In the genomic region with DNA sequence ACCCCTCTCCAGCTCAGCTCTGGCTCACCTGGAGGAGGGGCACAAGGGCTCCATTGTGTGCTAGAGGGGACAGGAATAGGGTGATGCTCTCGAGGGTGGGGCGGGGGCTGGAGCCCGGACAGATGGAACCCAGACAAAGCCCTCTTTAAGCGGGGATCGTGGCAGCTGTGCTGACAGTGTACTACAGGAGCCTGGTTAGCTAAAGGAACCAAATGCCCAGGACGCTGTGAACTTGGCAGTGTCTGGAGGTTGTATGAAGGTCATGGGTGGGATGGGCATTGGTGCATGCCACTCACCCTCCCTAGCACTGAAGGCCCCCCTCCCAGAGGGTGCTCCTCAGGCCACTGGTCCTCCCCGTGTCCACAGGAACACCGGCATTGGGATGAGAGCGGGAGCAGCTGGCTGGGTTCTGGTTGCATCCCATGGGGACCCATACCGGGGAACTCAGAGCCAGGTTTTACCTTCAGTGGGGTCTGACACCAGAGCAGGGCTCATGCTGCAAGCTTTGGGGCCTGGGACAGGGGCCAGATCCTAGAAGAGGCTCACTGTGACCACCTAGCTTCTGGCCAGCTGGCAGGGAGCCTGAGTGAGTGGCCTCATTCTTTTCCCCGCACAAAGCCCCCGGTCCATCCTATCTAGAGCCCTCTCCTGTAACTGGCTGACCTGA, we compare ENCODE assay signal across 14 cellular contexts. TPM values are rescaled to one million over a fixed set of nuclear protein-coding genes. Genes with fewer than 3 reads are reported as not detected.
DNase-seq lines count a peak whose midpoint lies in the region; ATAC-seq and TF ChIP-seq lines count a peak whose summit lies in the region.
"Had no signal": no experiment of that assay in that cellular context is flagged by ENCODE, and none has a peak within 500 bp of the region (broad histone marks: within the 10 kb centered on the region; RNA-seq: fewer than 3 reads in every experiment).

No MANE protein-coding gene starts in this region.

- no peak overlapping the region for H3K4me3 Mint-ChIP-seq in brain
- H3K4me3 Mint-ChIP-seq: activated T-cell treated with anti-CD3 and anti-CD28 coated beads, Interleukin-2, amount 50 U/mL, for 72 hours; memory B cell; stimulated activated memory B cell treated with anti-CD40 and anti-IgM and Interleukin-4, amounts not matched to agents 10 μg/mL and 1 μg/mL and 100 μg/mL, for 72 hours had no signal

- peaks cover 26% of the 10 kb centered on the region for H3K4me1 Mint-ChIP-seq in brain
- H3K4me1 Mint-ChIP-seq: memory B cell; stimulated activated memory B cell treated with anti-CD40 and anti-IgM and Interleukin-4, amounts not matched to agents 10 μg/mL and 1 μg/mL and 100 μg/mL, for 72 hours had no signal

- intact Hi-C loops in posterior cingulate gyrus (cut with DNase I) = no loop called here

- DNase-seq in DMS53 treated with DMSO at 0.1 percent for 48 hours (lab: John Stamatoyannopoulos, UW; ENCODE audit: unreplicated experiment) (peak; percentile 31), NCI-H2196 treated with DMSO at 0.1 percent for 48 hours (lab: John Stamatoyannopoulos, UW; ENCODE audit: unreplicated experiment) (peak; percentile 32), posterior cingulate gyrus (peak in 8 of 10 donors; percentile 55 to 96 (median 76)), NCI-H446 (lab: John Stamatoyannopoulos, UW) (no peak)
- DNase-seq in effector CD8-positive, alpha-beta T cell (lab: John Stamatoyannopoulos, UW) = no peak
- DNase-seq: activated CD4-positive, alpha-beta T cell treated with anti-CD3 and anti-CD28 coated beads, Interleukin-2, amount 50 U/mL, for 48 hours; activated T-cell treated with anti-CD3 and anti-CD28 coated beads, Interleukin-2, amount 50 U/mL, for 72 hours; foreskin melanocyte; NK-92 treated with Interleukin-12 subunit alpha and Interleukin-12 subunit beta, amount 100 ng/mL, for 24 hours had no signal

- H3K27ac Mint-ChIP-seq in brain = peak overlapping the region in 4 of 5 experiments; percentile 34 to 75 (median 58)
- H3K27ac Mint-ChIP-seq: activated T-cell treated with anti-CD3 and anti-CD28 coated beads, Interleukin-2, amount 50 U/mL, for 72 hours; memory B cell; stimulated activated memory B cell treated with anti-CD40 and anti-IgM and Interleukin-4, amounts not matched to agents 10 μg/mL and 1 μg/mL and 100 μg/mL, for 72 hours had no signal

- no peaks in the 10 kb centered on the region for H3K36me3 Mint-ChIP-seq in brain
- H3K36me3 Mint-ChIP-seq: memory B cell; stimulated activated memory B cell treated with anti-CD40 and anti-IgM and Interleukin-4, amounts not matched to agents 10 μg/mL and 1 μg/mL and 100 μg/mL, for 72 hours had no signal

- ATAC-seq in HG03565 (IDR thresholded peaks at IDR 0.05; ENCODE audit: unreplicated experiment) = no peak
- ATAC-seq: activated T-cell treated with anti-CD3 and anti-CD28 coated beads, Interleukin-2, amount 50 U/mL, for 72 hours; HepG2; stimulated activated memory B cell treated with anti-CD40 and anti-IgM and Interleukin-4, amounts not matched to agents 10 μg/mL and 1 μg/mL and 100 μg/mL, for 72 hours had no signal

- peaks cover 0 to 10% (median 0%) of the 10 kb centered on the region in 5 experiments for H3K9me3 Mint-ChIP-seq in brain
- H3K9me3 Mint-ChIP-seq: activated T-cell treated with anti-CD3 and anti-CD28 coated beads, Interleukin-2, amount 50 U/mL, for 72 hours; memory B cell; stimulated activated memory B cell treated with anti-CD40 and anti-IgM and Interleukin-4, amounts not matched to agents 10 μg/mL and 1 μg/mL and 100 μg/mL, for 72 hours had no signal

- TF ChIP-seq CTCF in brain (conservative IDR thresholded peaks at IDR 0.05) = no peak

- H3K27me3 Mint-ChIP-seq in brain = peaks cover 11% of the 10 kb centered on the region

RNA-seq across cellular contexts. Expression of a gene that starts 11.9 kb away (rescaled TPM):
- 48.2 TPM for polyA plus RNA-seq in brain (ENCODE audit: insufficient read depth, low read depth, low replicate concordance)
- polyA plus RNA-seq: HepG2 had no signal

RNA-seq across cellular contexts. Expression of a gene that starts 23.7 kb away (rescaled TPM):
- polyA plus RNA-seq in brain (ENCODE audit: insufficient read depth, low read depth, low replicate concordance) = 48.3 TPM
- polyA plus RNA-seq: HepG2 had no signal

RNA-seq across cellular contexts. Expression of a gene that starts 29.3 kb away (rescaled TPM):
- 0.51 TPM for polyA plus RNA-seq in brain (ENCODE audit: insufficient read depth, low read depth, low replicate concordance)
- polyA plus RNA-seq: HepG2 had no signal

Comparison
In these comparisons a context has a peak if more than half of its experiments do, and no peak if none do; other contexts are left out.
1. DNase-seq: peak in DMS53 treated with DMSO at 0.1 percent for 48 hours (single experiment), NCI-H2196 treated with DMSO at 0.1 percent for 48 hours (single experiment) and posterior cingulate gyrus (8 of 10); none in NCI-H446 (0 of 2) and effector CD8-positive, alpha-beta T cell (single experiment).